Comparison of ENCODE assay signal across 8 cellular contexts in the genomic region with DNA sequence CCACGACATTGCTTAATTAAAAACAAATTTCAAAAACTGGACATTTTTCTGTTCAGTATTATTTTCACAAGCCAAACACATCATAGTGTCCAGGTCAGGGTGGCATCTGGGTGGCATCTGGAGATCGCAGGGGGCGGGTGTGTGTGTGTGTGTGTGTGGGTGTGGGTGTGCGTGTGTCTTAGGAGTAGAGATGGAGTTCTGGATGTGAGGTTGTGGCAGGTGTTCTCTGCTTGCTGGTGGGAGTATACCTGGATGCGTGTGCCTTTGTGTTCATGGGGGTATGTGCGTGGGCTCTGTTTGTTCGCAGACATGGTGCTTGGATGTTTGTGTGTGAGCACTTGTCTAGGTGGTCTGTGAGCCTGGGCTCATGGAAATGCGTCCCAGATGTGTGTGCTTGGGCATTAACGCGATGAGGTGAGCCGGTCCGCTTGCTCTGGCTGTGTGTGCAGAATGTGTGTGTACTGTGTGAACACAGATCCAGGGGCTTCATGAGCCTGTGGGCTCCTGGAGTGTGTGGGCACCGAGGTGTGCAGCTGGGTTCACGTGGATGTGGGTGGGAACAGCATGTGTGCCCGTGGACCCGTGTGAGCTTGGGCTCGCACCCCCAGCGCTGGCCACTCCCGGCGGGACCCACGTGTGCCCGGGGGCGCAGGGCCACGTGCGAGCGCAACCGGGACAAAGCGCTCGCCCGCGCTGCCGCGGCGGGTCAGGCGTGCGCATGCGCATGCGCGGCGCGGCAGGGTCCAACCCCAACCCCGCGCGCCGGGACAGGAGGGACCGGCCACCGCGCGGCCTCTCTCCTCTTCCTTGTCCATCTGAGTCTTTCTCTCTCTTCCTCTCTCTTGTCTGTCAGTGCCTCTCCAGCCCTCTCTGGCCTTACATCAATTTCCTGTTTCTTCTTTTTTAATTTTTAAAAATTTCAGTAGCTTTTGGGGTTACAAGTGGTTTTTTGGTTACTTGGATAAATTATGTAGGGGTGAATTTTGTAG.
DNase-seq lines count a peak whose midpoint lies in the region; ATAC-seq and TF ChIP-seq lines count a peak whose summit lies in the region.

No MANE protein-coding gene starts in this region.

- intact Hi-C loops in Caco-2 (cut with micrococcal nuclease; ENCODE audit: unreplicated experiment), result no loop called here
- intact Hi-C loops in activated naive CD4-positive, alpha-beta T cell treated with anti-CD3 and anti-CD28 coated beads for 36 hours (cut with micrococcal nuclease), result loop anchor here (5.0 kb wide), 1 partner anchor 121 kb away; the partner anchor contains the start of gene BLCAP

- peaks cover 29% of the 10 kb centered on the region for H3K4me1 Mint-ChIP-seq in Caco-2 (ENCODE audit: low read depth, unreplicated experiment)
- peaks cover 12% of the 10 kb centered on the region for H3K4me1 Mint-ChIP-seq in activated naive CD4-positive, alpha-beta T cell treated with anti-CD3 and anti-CD28 coated beads for 36 hours (ENCODE audit: low read depth)

- H3K9ac ChIP-seq in GM23248 (peak overlapping the region; percentile 62), rectal smooth muscle tissue (ENCODE audit: low read length) (no peak overlapping the region)

- H3K27me3 Mint-ChIP-seq in Caco-2 (ENCODE audit: insufficient read depth, unreplicated experiment), result peaks cover 19% of the 10 kb centered on the region
- H3K27me3 Mint-ChIP-seq in activated naive CD4-positive, alpha-beta T cell treated with anti-CD3 and anti-CD28 coated beads for 36 hours (ENCODE audit: low read depth), result peaks cover 20% of the 10 kb centered on the region

- peaks cover 19% of the 10 kb centered on the region; the same call in 1 of the 2 replicates for H3F3A ChIP-seq in GM23248 (ENCODE audit: insufficient read depth)

- CTCF ChIA-PET in Caco-2 (lab: Charles Lee), result interaction anchor here (1.0 to 1.4 kb wide), 2 partner anchors 124 to 130 kb away, joined by 3 to 5 read pairs; no protein-coding TSS in a partner anchor
- CTCF ChIA-PET in activated naive CD4-positive, alpha-beta T cell treated with anti-CD3 and anti-CD28 coated beads for 36 hours (lab: Charles Lee), result no interaction called here

- in situ Hi-C loops in GM23248 (cut with MboI), result no loop called here

- H3K4me3 Mint-ChIP-seq in Caco-2 (ENCODE audit: unreplicated experiment), result peak overlapping the region; percentile 58
- H3K4me3 Mint-ChIP-seq in activated naive CD4-positive, alpha-beta T cell treated with anti-CD3 and anti-CD28 coated beads for 36 hours, result peak overlapping the region; percentile 52

- BruUV-seq in Caco-2 (replicated peaks; lab: Mats Ljungman, UMichigan), result TSS peak; percentile 20

- POLR2A ChIA-PET in Caco-2 (lab: Charles Lee), result no interaction called here

- H3K9me2 ChIP-seq in GM23248 (ENCODE audit: insufficient read depth), result no peaks in the 10 kb centered on the region

- H3K9me3 ChIP-seq in Caco-2 (no peaks in the 10 kb centered on the region), GM23248 (ENCODE audit: low read depth) (no peaks in the 10 kb centered on the region), cardiac muscle cell (ENCODE audit: low read depth) (no peaks in the 10 kb centered on the region)

- peak overlapping the region; percentile 76 for H3K4me2 ChIP-seq in GM23248 (ENCODE audit: unreplicated experiment)

- H3K27ac Mint-ChIP-seq in Caco-2 (ENCODE audit: unreplicated experiment), result peak overlapping the region; percentile 63
- no peak overlapping the region for H3K27ac Mint-ChIP-seq in activated naive CD4-positive, alpha-beta T cell treated with anti-CD3 and anti-CD28 coated beads for 36 hours

- H3K36me3 Mint-ChIP-seq in Caco-2 (ENCODE audit: insufficient read depth, unreplicated experiment), result peaks cover 62% of the 10 kb centered on the region
- H3K36me3 Mint-ChIP-seq in activated naive CD4-positive, alpha-beta T cell treated with anti-CD3 and anti-CD28 coated beads for 36 hours (ENCODE audit: low read depth), result no peaks in the 10 kb centered on the region

- 6% methylated on average over 40 to 49 of the region's 49 CpGs for WGBS in GM23248 (ENCODE audit: low coverage in 1 of 2, low lambda C conversion rate in 2 of 2, missing lambda C conversion rate in 2 of 2), 2 experiments

- no peak for TF ChIP-seq CTCF in Caco-2 (IDR thresholded peaks at IDR 0.05; ENCODE audit: insufficient read depth in 1 of 2, low read depth in 1 of 2, low read length in 1 of 2, severe bottlenecking in 1 of 2, unreplicated experiment in 1 of 2)
- no peak for TF ChIP-seq CTCF in cardiac muscle cell (IDR thresholded peaks at IDR 0.05; ENCODE audit: low read depth, low read length)

- H3K79me2 ChIP-seq in GM23248 (ENCODE audit: insufficient read depth), result no peaks in the 10 kb centered on the region

- peak overlapping the region; percentile 65 for H2AFZ ChIP-seq in GM23248

- peaks cover 10% of the 10 kb centered on the region; the same call in 1 of the 2 replicates for H3K36me3 ChIP-seq in Caco-2 (ENCODE audit: control insufficient read depth, insufficient read depth, low read length)
- no peaks in the 10 kb centered on the region for H3K36me3 ChIP-seq in GM23248 (ENCODE audit: low read depth)
- H3K36me3 ChIP-seq in cardiac muscle cell, result peaks cover 8% of the 10 kb centered on the region
- peaks cover 11% of the 10 kb centered on the region for H3K36me3 ChIP-seq in rectal smooth muscle tissue (ENCODE audit: control insufficient read depth, insufficient read depth, low read length)

- peak overlapping the region; percentile 39 for H3K4me3 ChIP-seq in Caco-2 (ENCODE audit: low read depth, low read length)
- peak overlapping the region; percentile 70 for H3K4me3 ChIP-seq in GM23248
- peak overlapping the region; percentile 16 for H3K4me3 ChIP-seq in cardiac muscle cell
- peak overlapping the region; percentile 65 for H3K4me3 ChIP-seq in rectal smooth muscle tissue (ENCODE audit: low read length)

- H3K27ac ChIP-seq in GM23248 (no peak overlapping the region), cardiac muscle cell (no peak overlapping the region), rectal smooth muscle tissue (ENCODE audit: low read depth, low read length) (no peak overlapping the region)

- ATAC-seq in GM19324 (IDR thresholded peaks at IDR 0.05; ENCODE audit: low FRiP score, unreplicated experiment), result no peak

- H3K27me3 ChIP-seq in Caco-2 (replicated peaks; ENCODE audit: control insufficient read depth, insufficient read depth, low read length) (no peaks in the 10 kb centered on the region), GM23248 (replicated peaks; ENCODE audit: insufficient read depth) (peaks cover 9% of the 10 kb centered on the region; the same call in 1 of the 2 replicates), cardiac muscle cell (no peaks in the 10 kb centered on the region), rectal smooth muscle tissue (ENCODE audit: control insufficient read depth, insufficient read depth, low read length) (no peaks in the 10 kb centered on the region)

- H4K20me1 ChIP-seq in GM23248 (ENCODE audit: insufficient read depth), result no peaks in the 10 kb centered on the region

- no peaks in the 10 kb centered on the region for H3K9me3 Mint-ChIP-seq in Caco-2 (ENCODE audit: unreplicated experiment)
- H3K9me3 Mint-ChIP-seq in activated naive CD4-positive, alpha-beta T cell treated with anti-CD3 and anti-CD28 coated beads for 36 hours, result no peaks in the 10 kb centered on the region

- peak in 1 of 2 experiments; percentile 84 for DNase-seq in Caco-2
- peak; percentile 75 for DNase-seq in GM23248
- DNase-seq in NCI-H510A (lab: John Stamatoyannopoulos, UW), result peak; percentile 63
- DNase-seq in activated naive CD4-positive, alpha-beta T cell treated with anti-CD3 and anti-CD28 coated beads for 36 hours, result peak; percentile 22
- DNase-seq in cardiac muscle cell (ENCODE audit: low read depth in 1 of 2, low spot score in 1 of 2), result peak; percentile 43 to 64
- no peak for DNase-seq in NCI-H2107 treated with DMSO at 0.1 percent for 48 hours (lab: John Stamatoyannopoulos, UW; ENCODE audit: unreplicated experiment)

- H3K4me1 ChIP-seq in Caco-2 (peaks cover 10% of the 10 kb centered on the region), GM23248 (ENCODE audit: insufficient read depth) (peaks cover 8% of the 10 kb centered on the region; the same call in 1 of the 2 replicates), cardiac muscle cell (ENCODE audit: low read depth) (peaks cover 9% of the 10 kb centered on the region), rectal smooth muscle tissue (ENCODE audit: control insufficient read depth, insufficient read depth, low read length) (peaks cover 11% of the 10 kb centered on the region)

Comparison
In these comparisons a context has a peak if more than half of its experiments do, and no peak if none do; other contexts are left out.
1. H3K4me3 ChIP-seq: peak in every context shown above with its lines; median percentile 70 in GM23248; 65 in rectal smooth muscle tissue; 39 in Caco-2; 16 in cardiac muscle cell.